8 cellular contexts compared by ENCODE assay signal in the genomic region with DNA sequence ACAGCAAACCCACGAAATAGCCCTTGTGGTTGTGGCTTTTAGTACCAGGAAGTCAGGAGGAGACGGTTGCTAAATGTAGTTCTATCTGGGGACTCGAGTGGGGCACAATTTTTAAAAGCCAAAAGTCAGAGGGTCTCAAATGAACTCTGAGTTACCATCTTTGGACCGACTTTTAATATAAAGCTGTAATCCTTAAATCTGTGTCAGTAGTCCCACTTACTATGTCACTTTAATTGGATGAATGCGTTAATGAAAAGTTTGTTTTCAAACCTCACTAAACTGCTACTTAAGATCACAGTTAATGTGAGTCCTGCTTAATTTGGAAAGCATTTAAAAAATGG.
DNase-seq lines count a peak whose midpoint lies in the region; ATAC-seq and TF ChIP-seq lines count a peak whose summit lies in the region.
"Not testable (repeated sequence)": the region's sequence is repeated elsewhere in the genome, so short reads cannot be mapped to it uniquely, and the experiment has no call there.

No MANE protein-coding gene starts in this region.

- not testable (repeated sequence) for H3K9me3 ChIP-seq in BE2C, heart right ventricle

- H3K4me3 Mint-ChIP-seq in activated T-cell treated with anti-CD3 and anti-CD28 coated beads, Interleukin-2, amount 50 U/mL, for 24 hours, result peak overlapping the region; percentile 54
- H3K4me3 Mint-ChIP-seq in natural killer cell treated with Interleukin-12 subunit alpha and Interleukin-12 subunit beta and Interleukin-15 and Interleukin-18, amount 100 ng/mL, for 72 hours, result peak overlapping the region; percentile 75
- H3K4me3 Mint-ChIP-seq in stimulated activated naive B cell treated with anti-CD40 and anti-IgM and Interleukin-4, amounts not matched to agents 10 μg/mL and 1 μg/mL and 100 μg/mL, for 72 hours, result peak overlapping the region; percentile 29 to 87

- H3K4me1 Mint-ChIP-seq in activated T-cell treated with anti-CD3 and anti-CD28 coated beads, Interleukin-2, amount 50 U/mL, for 24 hours (ENCODE audit: low read depth); stimulated activated naive B cell treated with anti-CD40 and anti-IgM and Interleukin-4, amounts not matched to agents 10 μg/mL and 1 μg/mL and 100 μg/mL, for 72 hours: not testable (repeated sequence)
- H3K4me1 Mint-ChIP-seq in natural killer cell treated with Interleukin-12 subunit alpha and Interleukin-12 subunit beta and Interleukin-15 and Interleukin-18, amount 100 ng/mL, for 72 hours (ENCODE audit: low read depth in 2 of 2), result peaks cover 3 to 19% of the 10 kb centered on the region in 2 donors

- not testable (repeated sequence) for ATAC-seq in heart right ventricle; natural killer cell treated with Interleukin-12 subunit alpha and Interleukin-12 subunit beta and Interleukin-15 and Interleukin-18, amount 100 ng/mL, for 72 hours; stimulated activated naive B cell treated with anti-CD40 and anti-IgM and Interleukin-4, amounts not matched to agents 10 μg/mL and 1 μg/mL and 100 μg/mL, for 72 hours (replicated peaks)

- H3K9me3 Mint-ChIP-seq in activated T-cell treated with anti-CD3 and anti-CD28 coated beads, Interleukin-2, amount 50 U/mL, for 24 hours; natural killer cell treated with Interleukin-12 subunit alpha and Interleukin-12 subunit beta and Interleukin-15 and Interleukin-18, amount 100 ng/mL, for 72 hours; stimulated activated naive B cell treated with anti-CD40 and anti-IgM and Interleukin-4, amounts not matched to agents 10 μg/mL and 1 μg/mL and 100 μg/mL, for 72 hours: not testable (repeated sequence)

- WGBS in heart right ventricle, 2 donors, result 16 to 19% methylated on average over 5 of the region's 5 CpGs

- not testable (repeated sequence) for H3K4me1 ChIP-seq in BE2C
- H3K4me1 ChIP-seq in heart right ventricle, result peaks cover 0 to 24% (median 5%) of the 10 kb centered on the region in 9 donors

- H3K4me3 ChIP-seq in BE2C (ENCODE audit: low read depth, low read length) (peak overlapping the region; percentile 57), choroid plexus epithelial cell (ENCODE audit: low read depth, low read length) (peak overlapping the region; percentile 30), heart right ventricle (peak overlapping the region in 9 of 10 donors; percentile 70 to 87 (median 81))

- not testable (repeated sequence) for TF ChIP-seq CTCF in BE2C (IDR thresholded peaks at IDR 0.05; ENCODE audit: low read depth, low read length); choroid plexus epithelial cell (conservative IDR thresholded peaks at IDR 0.05; ENCODE audit: low read depth, low read length); heart right ventricle (IDR thresholded peaks at IDR 0.05)

- H3K27ac Mint-ChIP-seq in activated T-cell treated with anti-CD3 and anti-CD28 coated beads, Interleukin-2, amount 50 U/mL, for 24 hours; natural killer cell treated with Interleukin-12 subunit alpha and Interleukin-12 subunit beta and Interleukin-15 and Interleukin-18, amount 100 ng/mL, for 72 hours; stimulated activated naive B cell treated with anti-CD40 and anti-IgM and Interleukin-4, amounts not matched to agents 10 μg/mL and 1 μg/mL and 100 μg/mL, for 72 hours: not testable (repeated sequence)

- not testable (repeated sequence) for H3K36me3 Mint-ChIP-seq in activated T-cell treated with anti-CD3 and anti-CD28 coated beads, Interleukin-2, amount 50 U/mL, for 24 hours (ENCODE audit: low read depth); natural killer cell treated with Interleukin-12 subunit alpha and Interleukin-12 subunit beta and Interleukin-15 and Interleukin-18, amount 100 ng/mL, for 72 hours; stimulated activated naive B cell treated with anti-CD40 and anti-IgM and Interleukin-4, amounts not matched to agents 10 μg/mL and 1 μg/mL and 100 μg/mL, for 72 hours

- H3K27me3 ChIP-seq in BE2C, heart right ventricle: not testable (repeated sequence)

- intact Hi-C loops in heart right ventricle (cut with DNase I), result not testable (repeated sequence)

- DNase-seq in BE2C; activated T-cell treated with anti-CD3 and anti-CD28 coated beads, Interleukin-2, amount 50 U/mL, for 24 hours; choroid plexus epithelial cell (ENCODE audit: low read depth); heart right ventricle; natural killer cell treated with Interleukin-12 subunit alpha and Interleukin-12 subunit beta and Interleukin-15 and Interleukin-18, amount 100 ng/mL, for 72 hours (ENCODE audit: low spot score); stimulated activated naive B cell treated with anti-CD40 and anti-IgM and Interleukin-4, amounts not matched to agents 10 μg/mL and 1 μg/mL and 100 μg/mL, for 72 hours: not testable (repeated sequence)
- DNase-seq in HT-29 (ENCODE audit: low spot score) (peak; percentile 51), OCI-M1 (lab: John Stamatoyannopoulos, UW) (peak; percentile 23)

- H3K27me3 Mint-ChIP-seq in activated T-cell treated with anti-CD3 and anti-CD28 coated beads, Interleukin-2, amount 50 U/mL, for 24 hours, result peaks cover 32% of the 10 kb centered on the region
- peaks cover 0 to 15% of the 10 kb centered on the region in 2 donors for H3K27me3 Mint-ChIP-seq in natural killer cell treated with Interleukin-12 subunit alpha and Interleukin-12 subunit beta and Interleukin-15 and Interleukin-18, amount 100 ng/mL, for 72 hours
- H3K27me3 Mint-ChIP-seq in stimulated activated naive B cell treated with anti-CD40 and anti-IgM and Interleukin-4, amounts not matched to agents 10 μg/mL and 1 μg/mL and 100 μg/mL, for 72 hours, result not testable (repeated sequence)

- not testable (repeated sequence) for H3K36me3 ChIP-seq in BE2C, heart right ventricle

- peak overlapping the region in 4 of 10 donors; percentile 6 to 98 (median 64) for H3K27ac ChIP-seq in heart right ventricle

Comparison
In these comparisons a context has a peak if more than half of its experiments do, and no peak if none do; other contexts are left out.
1. H3K4me3 ChIP-seq: peak in every context shown above with its lines; median percentile 81 in heart right ventricle; 57 in BE2C; 30 in choroid plexus epithelial cell.